ENCODE assay signal across 8 cellular contexts in the genomic region with DNA sequence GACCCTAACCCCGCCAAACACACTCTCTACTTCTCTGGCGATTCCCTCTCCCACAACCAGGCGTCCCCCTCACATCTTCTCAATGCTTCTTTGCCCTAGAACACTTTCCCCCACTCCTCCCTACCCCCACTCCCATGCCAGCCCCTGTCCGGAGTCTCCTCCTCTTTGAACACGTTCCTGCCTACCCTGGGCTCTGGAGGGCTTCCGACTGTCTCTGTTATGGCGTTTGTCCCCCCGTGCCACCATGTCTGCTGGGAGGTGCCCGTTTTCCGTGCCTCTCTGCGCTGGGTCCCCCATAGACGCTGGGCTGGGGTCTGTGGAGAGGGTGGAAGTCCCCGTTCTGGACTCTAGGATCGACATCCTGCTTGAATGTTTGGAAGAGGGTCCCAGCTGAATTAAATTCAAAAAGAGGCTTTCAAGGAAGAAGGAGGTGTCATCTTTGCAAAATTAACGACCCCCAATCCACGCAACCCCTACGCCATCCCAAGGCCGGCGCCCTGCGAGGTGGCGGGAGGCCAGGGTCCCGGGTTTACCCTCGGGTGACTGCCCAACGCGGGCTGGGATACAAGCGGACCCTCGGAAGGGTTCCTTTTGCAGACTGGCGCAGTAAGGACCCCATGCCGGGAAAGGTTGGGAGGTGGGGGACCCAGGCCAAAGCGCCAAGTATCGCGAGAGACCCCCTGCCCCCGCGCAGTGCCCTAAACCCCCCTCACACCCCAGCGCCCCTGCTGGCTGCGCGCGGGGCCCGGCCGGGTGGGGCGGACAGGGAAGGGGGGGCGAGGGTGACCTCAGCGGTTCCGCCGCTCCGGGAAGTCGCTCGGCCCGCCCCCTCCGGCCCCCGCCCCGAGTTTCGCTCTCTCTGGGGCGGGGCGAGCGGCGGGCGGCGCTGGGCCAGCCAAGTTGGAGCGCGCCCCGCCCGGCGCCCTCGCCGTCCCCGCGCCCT. TPM values are rescaled to one million over a fixed set of nuclear protein-coding genes. Genes with fewer than 3 reads are reported as not detected.
DNase-seq lines count a peak whose midpoint lies in the region; ATAC-seq, FAIRE-seq and TF ChIP-seq lines count a peak whose summit lies in the region.

No MANE protein-coding gene starts in this region.

- DNase-seq in D341Med (ENCODE audit: low spot score) (peak; percentile 80), MV-4-11 (lab: John Stamatoyannopoulos, UW) (peak; percentile 50), dedifferentiated amniotic fluid mesenchymal stem cell (ENCODE audit: extremely low spot score) (peak; percentile 59), HepG2 (ENCODE audit: low spot score) (peak; percentile 76)
- peak; percentile 82 for DNase-seq in activated CD4-positive, alpha-beta T cell treated with anti-CD3 and anti-CD28 coated beads, Interleukin-2, amount 10 ng/mL, durations not matched to agents 7 days and 5 days
- DNase-seq in stimulated activated CD4-positive, alpha-beta T cell treated with anti-CD3 and anti-CD28 coated beads, Interleukin-4, amount 100 ng/mL, for 4 hours, result peak; percentile 82 to 86

- TF ChIP-seq EP300 in HepG2 (IDR thresholded peaks at IDR 0.05; ENCODE audit: low read depth in 2 of 2, low read length in 2 of 2) (0 out of 4 replicates have a peak, but pooled peaks of 1 of the 2 experiments have one; percentile 34), HepG2 (CRISPR knock-in tag; IDR thresholded peaks at IDR 0.05; ENCODE audit: borderline replicate concordance) (no peak)

- peaks cover 64% of the 10 kb centered on the region for H3K4me1 ChIP-seq in HepG2 (ENCODE audit: insufficient read depth, low read length)

- TF ChIP-seq RAD21 in HepG2 (CRISPR knock-in tag; IDR thresholded peaks at IDR 0.05), result no peak

- peak overlapping the region; percentile 82 to 92 (median 90) for H3K4me3 ChIP-seq in HepG2 (replicated peaks in 1 of 3; ENCODE audit: insufficient read depth in 1 of 3, low read depth in 2 of 3, low read length in 3 of 3)

- no peak for TF ChIP-seq POLR2A in HepG2 (IDR thresholded peaks at IDR 0.05; ENCODE audit: insufficient read depth in 1 of 2, low read depth in 2 of 2, low read length in 2 of 2)

- H3K4me1 Mint-ChIP-seq in activated CD4-positive, alpha-beta T cell treated with anti-CD3 and anti-CD28 coated beads, Interleukin-2, amount 10 ng/mL, durations not matched to agents 7 days and 5 days, result peaks cover 40% of the 10 kb centered on the region

- no peaks in the 10 kb centered on the region for H3K27me3 ChIP-seq in HepG2 (ENCODE audit: control insufficient read depth in 1 of 2, insufficient read depth in 2 of 2, low read length in 2 of 2)

- CTCF ChIA-PET in activated CD4-positive, alpha-beta T cell treated with anti-CD3 and anti-CD28 coated beads, Interleukin-2, amount 10 ng/mL, durations not matched to agents 7 days and 5 days (lab: Charles Lee), result interaction anchor here (0.8 to 4.5 kb wide), 6 partner anchors 9 to 48 kb away, joined by 3 to 14 read pairs (median 6); a partner anchor contains a TSS
- CTCF ChIA-PET in HepG2 (lab: Yijun Ruan, JAX; ENCODE audit: low intra/inter-chr PET ratio, low total read pairs), result interaction anchor here (1.2 kb wide), 1 partner anchor 27 kb away, joined by 3 read pairs; no protein-coding TSS in a partner anchor

- TF ChIP-seq CTCF in HepG2 (CRISPR knock-in tag; IDR thresholded peaks at IDR 0.05), result peak; percentile 64

- in situ Hi-C loops in HepG2 (cut with HindIII; ENCODE audit: extremely low pct_ligation_motif_present, low pct_unique_long_range_greater_than_20kb), result no loop called here

- H3K9me3 Mint-ChIP-seq in activated CD4-positive, alpha-beta T cell treated with anti-CD3 and anti-CD28 coated beads, Interleukin-2, amount 10 ng/mL, durations not matched to agents 7 days and 5 days, result no peaks in the 10 kb centered on the region

- POLR2A ChIA-PET in activated CD4-positive, alpha-beta T cell treated with anti-CD3 and anti-CD28 coated beads, Interleukin-2, amount 10 ng/mL, durations not matched to agents 7 days and 5 days (lab: Charles Lee), result no interaction called here
- POLR2A ChIA-PET in HepG2 (lab: Yijun Ruan, JAX), result interaction anchor here (0.6 to 2.0 kb wide), 7 partner anchors 19 to 221 kb away, joined by 3 to 12 read pairs (median 5); a partner anchor contains a TSS

- no peaks in the 10 kb centered on the region for H3K36me3 ChIP-seq in HepG2 (replicated peaks in 1 of 2; ENCODE audit: control insufficient read depth in 1 of 2, insufficient read depth in 2 of 2, low read length in 2 of 2)

- H4K20me1 ChIP-seq in HepG2 (ENCODE audit: insufficient read depth, low read length), result peaks cover 5% of the 10 kb centered on the region; the same call in 1 of the 2 replicates

- TSS peak; percentile 72 for BruUV-seq in HepG2 (replicated peaks; lab: Mats Ljungman, UMichigan)

- WGBS in HepG2 (ENCODE audit: low lambda C conversion rate), result 3% methylated on average over 23 of the region's 68 CpGs

- H3K9ac ChIP-seq in HepG2 (ENCODE audit: insufficient read depth, low read depth, low read length), result peak overlapping the region; percentile 83

- H3K27me3 Mint-ChIP-seq in activated CD4-positive, alpha-beta T cell treated with anti-CD3 and anti-CD28 coated beads, Interleukin-2, amount 10 ng/mL, durations not matched to agents 7 days and 5 days, result peaks cover 6% of the 10 kb centered on the region

- H3K4me2 ChIP-seq in HepG2 (ENCODE audit: low read depth, low read length), result peak overlapping the region; percentile 100

- H2AFZ ChIP-seq in HepG2 (ENCODE audit: low read length), result no peak overlapping the region

- H3K36me3 Mint-ChIP-seq in activated CD4-positive, alpha-beta T cell treated with anti-CD3 and anti-CD28 coated beads, Interleukin-2, amount 10 ng/mL, durations not matched to agents 7 days and 5 days (ENCODE audit: low read depth), result no peaks in the 10 kb centered on the region

- H3K27ac Mint-ChIP-seq in activated CD4-positive, alpha-beta T cell treated with anti-CD3 and anti-CD28 coated beads, Interleukin-2, amount 10 ng/mL, durations not matched to agents 7 days and 5 days, result peak overlapping the region; percentile 63

- peak overlapping the region; percentile 59 for H3K4me3 Mint-ChIP-seq in activated CD4-positive, alpha-beta T cell treated with anti-CD3 and anti-CD28 coated beads, Interleukin-2, amount 10 ng/mL, durations not matched to agents 7 days and 5 days

- FAIRE-seq in HepG2 (lab: Jason Lieb, UNC), result peak; percentile 21

- no peaks in the 10 kb centered on the region for H3K9me3 ChIP-seq in HepG2 (ENCODE audit: low read length)

- H3K27ac ChIP-seq in HepG2 (ENCODE audit: extremely low read length, insufficient read depth, low read length), result peak overlapping the region; percentile 74

- intact Hi-C loops in HepG2 (cut with micrococcal nuclease; ENCODE audit: unreplicated experiment), result no loop called here

- H3K79me2 ChIP-seq in HepG2 (ENCODE audit: insufficient read depth, low read length), result peaks cover under 1% of the 10 kb centered on the region

- ATAC-seq in GM21576 (IDR thresholded peaks at IDR 0.05; ENCODE audit: unreplicated experiment) (peak; percentile 44), HepG2 (peak; percentile 25), HG03469 (IDR thresholded peaks at IDR 0.05; ENCODE audit: unreplicated experiment) (no peak)

RNA-seq across cellular contexts. Expression of a gene that starts 1.0 kb away (rescaled TPM):
- 1 to 10 TPM; 4.5 to 5.8 TPM for total RNA-seq in activated CD4-positive, alpha-beta T cell treated with anti-CD3 and anti-CD28 coated beads, Interleukin-2, amount 10 ng/mL, durations not matched to agents 7 days and 5 days
- 3.2 and 4.2 TPM in 2 replicates for total RNA-seq in HepG2 (2016; rRNA removed; fragmentation: Illumina TruSeq; extraction: Trizol)
- total RNA-seq in HepG2 (2016; cell fraction: cytosol; rRNA removed; fragmentation: Illumina TruSeq; extraction: Trizol; ENCODE audit: low read depth), result 1.2 and 1.6 TPM in 2 replicates
- total RNA-seq in HepG2 (2016; cell fraction: insoluble cytoplasmic fraction; rRNA removed; fragmentation: Illumina TruSeq; extraction: Trizol), result 2.4 and 3.9 TPM in 2 replicates
- 4.3 and 4.4 TPM in 2 replicates for total RNA-seq in HepG2 (2016; cell fraction: membrane; rRNA removed; fragmentation: Illumina TruSeq; extraction: Trizol)
- 3.6 and 4.2 TPM in 2 replicates for total RNA-seq in HepG2 (2016; cell fraction: nucleus; rRNA removed; fragmentation: Illumina TruSeq; extraction: Trizol)
- polyA plus RNA-seq in HepG2 (2011; rRNA removed), result 2.8 and 4.0 TPM in 2 replicates
- polyA plus RNA-seq in HepG2 (2011; cell fraction: cytosol; rRNA removed), result 3.7 and 4.3 TPM in 2 replicates
- 7.2 and 7.5 TPM in 2 replicates for polyA plus RNA-seq in HepG2 (2011; cell fraction: nucleus; rRNA removed)
- 3.6 and 4.3 TPM in 2 replicates for polyA plus RNA-seq in HepG2 (2012)
- 1.0 and 1.1 TPM in 2 replicates for polyA plus RNA-seq in HepG2 (2016; cell fraction: cytosol; fragmentation: Illumina TruSeq; extraction: Trizol; ENCODE audit: low read depth)
- polyA plus RNA-seq in HepG2 (2016; cell fraction: insoluble cytoplasmic fraction; fragmentation: Illumina TruSeq; extraction: Trizol; ENCODE audit: low read depth), result 2.3 and 2.7 TPM in 2 replicates
- polyA plus RNA-seq in HepG2 (2016; cell fraction: membrane; fragmentation: Illumina TruSeq; extraction: Trizol; ENCODE audit: low read depth), result 3.4 and 3.5 TPM in 2 replicates
- polyA plus RNA-seq in HepG2 (2016; cell fraction: nucleus; fragmentation: Illumina TruSeq; extraction: Trizol; ENCODE audit: insufficient read depth, low read depth), result 2.8 and 3.1 TPM in 2 replicates
- 6.6 and 17.0 TPM in 2 replicates for polyA minus RNA-seq in HepG2 (2011; rRNA and poly(A)+ RNA removed; ENCODE audit: low replicate concordance)
- polyA minus RNA-seq in HepG2 (2011; cell fraction: cytosol; rRNA and poly(A)+ RNA removed), result 6.2 and 8.1 TPM in 2 replicates
- polyA minus RNA-seq in HepG2 (2011; cell fraction: nucleus; rRNA and poly(A)+ RNA removed), result 8.2 TPM in 2 replicates

RNA-seq across cellular contexts. Expression of a gene that starts 4.4 kb away (rescaled TPM):
- 100 to 1,000 TPM; 159 to 166 TPM for total RNA-seq in activated CD4-positive, alpha-beta T cell treated with anti-CD3 and anti-CD28 coated beads, Interleukin-2, amount 10 ng/mL, durations not matched to agents 7 days and 5 days
- 85.7 and 96.2 TPM in 2 replicates for total RNA-seq in HepG2 (2016; rRNA removed; fragmentation: Illumina TruSeq; extraction: Trizol)
- total RNA-seq in HepG2 (2016; cell fraction: cytosol; rRNA removed; fragmentation: Illumina TruSeq; extraction: Trizol; ENCODE audit: low read depth), result 66.8 and 84.2 TPM in 2 replicates
- total RNA-seq in HepG2 (2016; cell fraction: insoluble cytoplasmic fraction; rRNA removed; fragmentation: Illumina TruSeq; extraction: Trizol), result 76.8 and 97.9 TPM in 2 replicates
- 171 and 190 TPM in 2 replicates for total RNA-seq in HepG2 (2016; cell fraction: membrane; rRNA removed; fragmentation: Illumina TruSeq; extraction: Trizol)
- 48.2 and 57.1 TPM in 2 replicates for total RNA-seq in HepG2 (2016; cell fraction: nucleus; rRNA removed; fragmentation: Illumina TruSeq; extraction: Trizol)
- polyA plus RNA-seq in HepG2 (2011; rRNA removed), result 116 and 135 TPM in 2 replicates
- polyA plus RNA-seq in HepG2 (2011; cell fraction: cytosol; rRNA removed), result 114 and 136 TPM in 2 replicates
- 362 and 435 TPM in 2 replicates for polyA plus RNA-seq in HepG2 (2011; cell fraction: nucleus; rRNA removed)
- 58.6 and 80.7 TPM in 2 replicates for polyA plus RNA-seq in HepG2 (2012)
- polyA plus RNA-seq in HepG2 (2016; cell fraction: cytosol; fragmentation: Illumina TruSeq; extraction: Trizol; ENCODE audit: low read depth), result 81.6 and 107 TPM in 2 replicates
- 105 and 119 TPM in 2 replicates for polyA plus RNA-seq in HepG2 (2016; cell fraction: insoluble cytoplasmic fraction; fragmentation: Illumina TruSeq; extraction: Trizol; ENCODE audit: low read depth)
- polyA plus RNA-seq in HepG2 (2016; cell fraction: membrane; fragmentation: Illumina TruSeq; extraction: Trizol; ENCODE audit: low read depth), result 182 and 194 TPM in 2 replicates
- polyA plus RNA-seq in HepG2 (2016; cell fraction: nucleus; fragmentation: Illumina TruSeq; extraction: Trizol; ENCODE audit: insufficient read depth, low read depth), result 146 and 159 TPM in 2 replicates
- polyA minus RNA-seq in HepG2 (2011; rRNA and poly(A)+ RNA removed; ENCODE audit: low replicate concordance), result 159 and 183 TPM in 2 replicates
- polyA minus RNA-seq in HepG2 (2011; cell fraction: cytosol; rRNA and poly(A)+ RNA removed), result 76.1 and 78.3 TPM in 2 replicates
- 46.7 and 48.0 TPM in 2 replicates for polyA minus RNA-seq in HepG2 (2011; cell fraction: nucleus; rRNA and poly(A)+ RNA removed)

RNA-seq across cellular contexts. Expression of a gene that starts 47.0 kb away (rescaled TPM):
- 100 to 1,000 TPM in 1 of 2 experiments, 10 to 100 TPM in 1; 84.7 to 135 TPM for total RNA-seq in activated CD4-positive, alpha-beta T cell treated with anti-CD3 and anti-CD28 coated beads, Interleukin-2, amount 10 ng/mL, durations not matched to agents 7 days and 5 days
- total RNA-seq in HepG2 (2016; rRNA removed; fragmentation: Illumina TruSeq; extraction: Trizol), result 153 and 186 TPM in 2 replicates
- 171 and 229 TPM in 2 replicates for total RNA-seq in HepG2 (2016; cell fraction: cytosol; rRNA removed; fragmentation: Illumina TruSeq; extraction: Trizol; ENCODE audit: low read depth)
- 166 and 191 TPM in 2 replicates for total RNA-seq in HepG2 (2016; cell fraction: insoluble cytoplasmic fraction; rRNA removed; fragmentation: Illumina TruSeq; extraction: Trizol)
- 186 and 219 TPM in 2 replicates for total RNA-seq in HepG2 (2016; cell fraction: membrane; rRNA removed; fragmentation: Illumina TruSeq; extraction: Trizol)
- total RNA-seq in HepG2 (2016; cell fraction: nucleus; rRNA removed; fragmentation: Illumina TruSeq; extraction: Trizol), result 86.2 and 101 TPM in 2 replicates
- polyA plus RNA-seq in HepG2 (2011; rRNA removed), result 123 and 142 TPM in 2 replicates
- 108 and 239 TPM in 2 replicates for polyA plus RNA-seq in HepG2 (2011; cell fraction: cytosol; rRNA removed)
- 125 and 162 TPM in 2 replicates for polyA plus RNA-seq in HepG2 (2011; cell fraction: nucleus; rRNA removed)
- polyA plus RNA-seq in HepG2 (2012), result 61.3 and 68.1 TPM in 2 replicates
- polyA plus RNA-seq in HepG2 (2016; cell fraction: cytosol; fragmentation: Illumina TruSeq; extraction: Trizol; ENCODE audit: low read depth), result 162 and 202 TPM in 2 replicates
- 128 and 130 TPM in 2 replicates for polyA plus RNA-seq in HepG2 (2016; cell fraction: insoluble cytoplasmic fraction; fragmentation: Illumina TruSeq; extraction: Trizol; ENCODE audit: low read depth)
- 134 and 168 TPM in 2 replicates for polyA plus RNA-seq in HepG2 (2016; cell fraction: membrane; fragmentation: Illumina TruSeq; extraction: Trizol; ENCODE audit: low read depth)
- 129 and 133 TPM in 2 replicates for polyA plus RNA-seq in HepG2 (2016; cell fraction: nucleus; fragmentation: Illumina TruSeq; extraction: Trizol; ENCODE audit: insufficient read depth, low read depth)
- polyA minus RNA-seq in HepG2 (2011; rRNA and poly(A)+ RNA removed; ENCODE audit: low replicate concordance), result 49.5 and 64.5 TPM in 2 replicates
- polyA minus RNA-seq in HepG2 (2011; cell fraction: cytosol; rRNA and poly(A)+ RNA removed), result 22.7 and 31.5 TPM in 2 replicates
- polyA minus RNA-seq in HepG2 (2011; cell fraction: nucleus; rRNA and poly(A)+ RNA removed), result 17.3 and 18.4 TPM in 2 replicates
